ENCODE assay signal across 32 cellular contexts in the genomic region with DNA sequence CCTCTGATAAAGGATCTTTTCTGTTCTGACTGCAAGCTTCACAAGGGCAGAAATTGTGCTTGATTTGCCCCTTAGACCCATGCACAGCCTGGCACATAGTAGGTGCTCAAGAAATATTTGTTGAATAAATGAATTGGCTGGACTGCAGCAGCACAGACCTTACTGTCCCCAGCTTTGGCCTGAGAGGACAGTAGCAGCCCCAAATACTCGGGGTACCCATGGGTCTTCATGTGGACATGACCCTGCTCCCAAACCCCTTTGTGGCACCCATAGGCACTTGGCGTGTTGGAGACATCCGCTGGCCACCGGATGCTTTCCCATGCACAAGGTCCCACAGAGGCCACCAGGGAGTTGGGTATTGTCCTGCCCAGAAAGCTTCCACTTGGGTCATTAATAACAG.
"Had no signal": no experiment of that assay in that cellular context is flagged by ENCODE, and none has a peak within 500 bp of the region (broad histone marks: within the 10 kb centered on the region; RNA-seq: fewer than 3 reads in every experiment).

No MANE protein-coding gene starts in this region.

- DNase-seq: activated effector memory CD4-positive, alpha-beta T cell treated with anti-CD3 and anti-CD28 coated beads, Interleukin-2, amount 50 U/mL, for 16 hours; activated effector memory CD4-positive, alpha-beta T cell treated with Interleukin-2 at 50 U/mL for 16 hours; activated gamma-delta T cell; activated gamma-delta T cell treated with Interleukin-2 at 50 U/mL for 16 hours; activated naive CD4-positive, alpha-beta T cell; activated naive CD4-positive, alpha-beta T cell treated with anti-CD3 and anti-CD28 coated beads for 36 hours; activated naive CD4-positive, alpha-beta T cell treated with anti-CD3 and anti-CD28 coated beads, Interleukin-2, amount 10 ng/mL, durations not matched to agents 7 days and 5 days; activated naive CD4-positive, alpha-beta T cell treated with anti-CD3 and anti-CD28 coated beads, Interleukin-2, amount 50 U/mL, for 16 hours; activated naive CD4-positive, alpha-beta T cell treated with Interleukin-2 at 50 U/mL for 16 hours; activated naive CD8-positive, alpha-beta T cell treated with anti-CD3 and anti-CD28 coated beads for 36 hours; activated naive CD8-positive, alpha-beta T cell treated with anti-CD3 and anti-CD28 coated beads, Interleukin-2, amount 10 ng/mL, durations not matched to agents 7 days and 5 days; activated naive CD8-positive, alpha-beta T cell treated with anti-CD3 and anti-CD28 coated beads, Interleukin-2, amount 50 U/mL, for 24 hours; activated T-cell treated with anti-CD3 and anti-CD28 coated beads for 4 hours; activated T-cell treated with anti-CD3 and anti-CD28 coated beads, Interleukin-2, amount 50 U/mL, for 1 hour; activated T-cell treated with anti-CD3 and anti-CD28 coated beads, Interleukin-2, amount 50 U/mL, for 24 hours; activated T-cell treated with anti-CD3 and anti-CD28 coated beads, Interleukin-2, amount 50 U/mL, for 4 hours; activated T-cell treated with anti-CD3 and anti-CD28 coated beads, Interleukin-2, amount 50 U/mL, for 48 hours; activated T-cell treated with anti-CD3 and anti-CD28 coated beads, Interleukin-2, amount 50 U/mL, for 72 hours; adrenal gland; amniotic stem cell; anterior cingulate cortex; aorta; body of pancreas; brain microvascular endothelial cell; caudate nucleus; central memory CD4-positive, alpha-beta T cell; cerebellar nuclear complex had no signal

- H3K27ac ChIP-seq: adrenal gland, ascending aorta, body of pancreas, brain microvascular endothelial cell, breast epithelium, cardiac muscle cell had no signal

- H3K27me3 ChIP-seq: ascending aorta, body of pancreas, breast epithelium, cardiac muscle cell had no signal

- H3K4me1 ChIP-seq: adrenal gland, ascending aorta, body of pancreas, breast epithelium had no signal

- H3K4me3 ChIP-seq: adrenal gland, ascending aorta, body of pancreas, breast epithelium, cardiac muscle cell had no signal

- H3K36me3 ChIP-seq: adrenal gland, ascending aorta, brain microvascular endothelial cell, breast epithelium, cardiac muscle cell had no signal

- H3K9me3 ChIP-seq: adrenal gland, ascending aorta, body of pancreas, breast epithelium had no signal

- ATAC-seq: activated naive CD4-positive, alpha-beta T cell treated with anti-CD3 and anti-CD28 coated beads, Interleukin-2, amount 50 U/mL, for 72 hours; activated naive CD8-positive, alpha-beta T cell treated with anti-CD3 and anti-CD28 coated beads, Interleukin-2, amount 50 U/mL, for 24 hours; activated T-cell treated with anti-CD3 and anti-CD28 coated beads, Interleukin-2, amount 50 U/mL, for 4 hours; activated T-cell treated with anti-CD3 and anti-CD28 coated beads, Interleukin-2, amount 50 U/mL, for 72 hours; activated T-helper 17 cell treated with anti-CD3 and anti-CD28 coated beads, Interleukin-2, amount 50 U/mL, for 72 hours; body of pancreas had no signal
